Comparison of ENCODE assay signal across 16 cellular contexts in the genomic region with DNA sequence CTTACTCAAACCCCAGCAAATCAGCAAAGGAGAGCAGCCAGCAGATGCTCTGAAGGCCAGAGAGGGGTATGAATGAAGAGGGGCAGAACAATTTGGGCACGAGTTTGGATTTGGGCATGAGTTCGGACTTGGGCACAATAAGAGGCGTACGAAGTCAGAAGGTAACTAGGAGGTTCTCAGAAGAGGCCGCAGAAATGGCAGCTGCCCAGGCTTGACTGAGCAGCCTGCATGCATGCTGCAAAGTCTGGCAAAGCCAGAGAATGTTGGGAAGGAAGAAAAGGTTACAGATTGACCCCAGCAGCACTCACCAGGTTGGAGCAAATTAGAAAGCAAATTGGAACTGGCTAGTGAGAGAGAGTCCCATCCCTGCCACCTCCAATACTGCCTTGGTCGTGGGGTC. TPM values are rescaled to one million over a fixed set of nuclear protein-coding genes. Genes with fewer than 3 reads are reported as not detected.
"Had no signal": no experiment of that assay in that cellular context is flagged by ENCODE, and none has a peak within 500 bp of the region (broad histone marks: within the 10 kb centered on the region; RNA-seq: fewer than 3 reads in every experiment).

No MANE protein-coding gene starts in this region.

- H3K36me3 ChIP-seq: neutrophil, suprapubic skin, transverse colon had no signal

- H3K4me1 ChIP-seq: heart left ventricle, suprapubic skin had no signal

- DNase-seq: central memory CD4-positive, alpha-beta T cell; erythroblast; foreskin melanocyte; heart left ventricle; mammary epithelial cell; naive thymus-derived CD4-positive, alpha-beta T cell; nephron progenitor cell; sigmoid colon; stimulated activated CD4-positive, alpha-beta T cell treated with anti-CD3 and anti-CD28 coated beads, Interleukin-2, amount 100 ng/mL, for 24 hours; stimulated activated CD4-positive, alpha-beta T cell treated with anti-CD3 and anti-CD28 coated beads, Interleukin-4, amount 100 ng/mL, for 4 hours; stimulated activated naive CD4-positive, alpha-beta T cell; stomach; transverse colon had no signal

- H3K27me3 ChIP-seq: heart left ventricle, neutrophil, sigmoid colon, stomach, suprapubic skin, transverse colon had no signal

- ATAC-seq: heart left ventricle; naive thymus-derived CD4-positive, alpha-beta T cell had no signal

- H3K4me3 ChIP-seq: heart left ventricle, sigmoid colon, skin epidermis, stomach, suprapubic skin, transverse colon had no signal

- H3K9me3 ChIP-seq: heart left ventricle, neutrophil, sigmoid colon, stomach, suprapubic skin, transverse colon had no signal

- H3K27ac ChIP-seq: heart left ventricle, neutrophil, skin epidermis, stomach, suprapubic skin, transverse colon had no signal

RNA-seq across cellular contexts. Expression of a gene that starts 15.2 kb away (rescaled TPM):
- polyA plus RNA-seq: naive thymus-derived CD4-positive, alpha-beta T cell had no signal
